In the genomic region with DNA sequence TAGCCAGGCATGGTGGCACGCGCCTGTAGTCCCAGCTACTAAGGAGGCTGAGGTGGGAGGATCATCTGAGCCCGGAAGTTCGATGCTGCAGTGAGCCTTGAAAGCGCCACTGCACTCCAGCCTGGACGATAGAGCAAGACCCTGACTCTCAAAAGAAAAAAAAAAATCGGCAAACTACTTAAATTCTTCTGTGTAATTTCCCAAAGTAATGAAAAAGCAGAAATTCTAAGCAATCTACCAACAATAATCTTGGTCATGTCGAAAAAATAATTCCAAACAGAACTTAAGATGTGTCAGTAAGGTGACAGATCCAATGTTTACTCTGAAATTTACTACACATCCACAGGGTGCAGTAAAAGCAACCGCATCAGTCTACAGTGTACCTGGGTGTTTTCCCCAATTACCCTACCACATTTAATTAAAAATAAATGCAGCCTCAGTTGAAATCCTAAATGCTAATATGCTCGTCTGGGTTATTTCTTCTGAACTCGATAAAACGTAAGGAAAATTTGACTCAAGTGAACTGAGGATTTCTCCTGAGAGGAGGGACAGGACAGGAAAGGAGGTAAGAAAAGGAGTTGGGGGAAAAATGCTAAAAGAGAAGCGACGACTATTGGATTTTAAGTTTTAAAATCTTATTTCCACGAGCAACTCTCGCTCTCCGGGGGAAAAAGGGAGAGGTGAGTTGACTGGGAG, we compare ENCODE assay signal across 8 cellular contexts. TPM values are rescaled to one million over a fixed set of nuclear protein-coding genes. Genes with fewer than 3 reads are reported as not detected.
DNase-seq lines count a peak whose midpoint lies in the region; ATAC-seq and TF ChIP-seq lines count a peak whose summit lies in the region.

No MANE protein-coding gene starts in this region.

- H3K36me3 ChIP-seq in WERI-Rb-1, result peaks cover 14% of the 10 kb centered on the region; the same call in 1 of the 2 replicates
- peaks cover 0 to 7% of the 10 kb centered on the region in 2 donors for H3K36me3 ChIP-seq in psoas muscle (ENCODE audit: insufficient read depth in 1 of 2, low read depth in 1 of 2)

- intact Hi-C loops in psoas muscle (cut with DNase I), result loop anchor here in 1 of 2 donors (5.0 kb wide), 1 partner anchor 47 kb away; the partner anchor contains the start of gene IARS2

- H3K27me3 ChIP-seq in WERI-Rb-1 (ENCODE audit: insufficient read depth, low read depth, severe bottlenecking), result no peaks in the 10 kb centered on the region
- H3K27me3 ChIP-seq in psoas muscle (ENCODE audit: insufficient read depth in 3 of 3, low read length in 2 of 3), result no peaks in the 10 kb centered on the region

- H3K9me3 ChIP-seq in WERI-Rb-1 (ENCODE audit: severe bottlenecking) (no peaks in the 10 kb centered on the region), psoas muscle (no peaks in the 10 kb centered on the region)

- WGBS in psoas muscle, 3 donors, result 24 to 26% (median 24%) methylated on average over 17 of the region's 17 CpGs

- peak; percentile 18 for ATAC-seq in HG03432 (IDR thresholded peaks at IDR 0.05; ENCODE audit: unreplicated experiment)
- ATAC-seq in psoas muscle, result peak in 1 of 4 donors; percentile 36
- no peak for ATAC-seq in HG03135 (IDR thresholded peaks at IDR 0.05; ENCODE audit: unreplicated experiment)

- peaks cover 16% of the 10 kb centered on the region for H3K4me1 ChIP-seq in psoas muscle

- peak overlapping the region; percentile 88 for H3K4me3 ChIP-seq in WERI-Rb-1 (ENCODE audit: low read depth, low read length)
- H3K4me3 ChIP-seq in fibroblast of the aortic adventitia (ENCODE audit: low read depth, low read length), result peak overlapping the region; percentile 99
- H3K4me3 ChIP-seq in psoas muscle, result peak overlapping the region; percentile 83

- TF ChIP-seq CTCF in WERI-Rb-1 (IDR thresholded peaks at IDR 0.05; ENCODE audit: low read depth, low read length) (no peak), fibroblast of the aortic adventitia (IDR thresholded peaks at IDR 0.05; ENCODE audit: insufficient read depth, low read length) (no peak), psoas muscle (IDR thresholded peaks at IDR 0.05) (no peak)

- peak overlapping the region; percentile 70 for H3K27ac ChIP-seq in WERI-Rb-1
- H3K27ac ChIP-seq in psoas muscle, result peak overlapping the region; percentile 84

- peak; percentile 9 for DNase-seq in DMS153 (lab: John Stamatoyannopoulos, UW)
- DNase-seq in DMS153 treated with DMSO at 0.1 percent for 48 hours (lab: John Stamatoyannopoulos, UW; ENCODE audit: unreplicated experiment), result no peak
- DNase-seq in WERI-Rb-1, result no peak
- peak; percentile 38 for DNase-seq in fibroblast of the aortic adventitia (ENCODE audit: low read depth)
- DNase-seq in psoas muscle, result no peak
- no peak for DNase-seq in ureter (ENCODE audit: low spot score)

RNA-seq across cellular contexts. Expression of gene EPRS1, which starts 0.8 kb away (rescaled TPM):
- total RNA-seq in fibroblast of the aortic adventitia (ENCODE audit: low replicate concordance) (192 and 269 TPM in 2 replicates), psoas muscle (100 to 1,000 TPM in 1 of 4 donors, 10 to 100 TPM in 3; 79.5 to 118 (median 83.7) TPM), ureter (164 TPM)
- 10 to 100 TPM; 40.5 to 67.6 (median 56.3) TPM for polyA plus RNA-seq in psoas muscle

RNA-seq across cellular contexts. Expression of gene BPNT1, which starts 44.1 kb away (rescaled TPM):
- 6.8 and 20.3 TPM in 2 replicates for total RNA-seq in fibroblast of the aortic adventitia (ENCODE audit: low replicate concordance)
- total RNA-seq in psoas muscle, result 10 to 100 TPM in 1 of 4 donors, 1 to 10 TPM in 3; 5.8 to 12.1 (median 7.2) TPM
- 10 to 100 TPM in 2 of 3 donors, 1 to 10 TPM in 1; 5.9 to 12.3 (median 10.0) TPM for polyA plus RNA-seq in psoas muscle
- 25.5 TPM for total RNA-seq in ureter

RNA-seq across cellular contexts. Expression of gene IARS2, which starts 48.4 kb away (rescaled TPM):
- total RNA-seq in fibroblast of the aortic adventitia (ENCODE audit: low replicate concordance) (89.4 and 132 TPM in 2 replicates), psoas muscle (10 to 100 TPM; 59.1 to 86.3 (median 69.8) TPM), ureter (53.2 TPM)
- polyA plus RNA-seq in psoas muscle, result 10 to 100 TPM; 44.1 to 92.6 (median 49.0) TPM

Comparison
In these comparisons a context has a peak if more than half of its experiments do, and no peak if none do; other contexts are left out.
1. DNase-seq: peak in DMS153 (single experiment) and fibroblast of the aortic adventitia (single experiment); none in DMS153 treated with DMSO at 0.1 percent for 48 hours (single experiment), WERI-Rb-1 (single experiment), psoas muscle (0 of 2) and ureter (single experiment).
2. Peak in every context shown above with its lines, with median percentiles within 50 percentile points of each other: H3K4me3 ChIP-seq.